ENCODE assay signal across 23 cellular contexts in the genomic region with DNA sequence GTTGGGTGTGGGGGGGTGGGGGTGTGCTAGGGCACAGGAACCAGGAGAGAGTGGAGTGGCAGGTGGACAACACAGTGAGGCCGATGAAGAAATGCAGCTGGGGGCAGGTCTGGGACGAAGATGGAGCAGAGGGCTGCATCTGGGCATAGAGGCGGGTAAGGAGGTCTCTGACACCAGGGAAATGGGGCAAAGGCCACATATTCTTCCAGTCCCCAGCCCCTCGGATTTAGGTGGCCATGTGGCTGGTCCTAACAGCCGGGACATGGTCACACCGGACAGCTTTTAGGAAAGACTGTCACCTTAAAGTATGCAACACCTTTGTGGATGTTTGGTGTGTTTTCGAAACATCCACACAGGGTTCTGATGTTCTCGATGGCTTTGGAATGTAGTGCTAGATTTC. TPM values are rescaled to one million over a fixed set of nuclear protein-coding genes. Genes with fewer than 3 reads are reported as not detected.
"Had no signal": no experiment of that assay in that cellular context is flagged by ENCODE, and none has a peak within 500 bp of the region (broad histone marks: within the 10 kb centered on the region; RNA-seq: fewer than 3 reads in every experiment).

No MANE protein-coding gene starts in this region.

- H3K27ac Mint-ChIP-seq: mesothelial cell of epicardium had no signal

- H3K27me3 ChIP-seq: dorsolateral prefrontal cortex, esophagus muscularis mucosa, left lung had no signal

- H3K27ac ChIP-seq: coronary artery, dorsolateral prefrontal cortex, esophagus muscularis mucosa, foreskin keratinocyte, gastroesophageal sphincter, heart right ventricle, left lung, lower lobe of right lung had no signal

- H3K9me3 ChIP-seq: esophagus muscularis mucosa, gastroesophageal sphincter, heart right ventricle, left lung, lower lobe of right lung had no signal

- H3K4me3 Mint-ChIP-seq: mesothelial cell of epicardium had no signal

- DNase-seq: dermis blood vessel endothelial cell; dorsolateral prefrontal cortex; effector CD4-positive, alpha-beta T cell; effector memory CD4-positive, alpha-beta T cell; foreskin keratinocyte; heart right ventricle; hippocampal formation; left cardiac atrium; left lung; left ventricle myocardium superior; lower lobe of right lung; mesenchymal stem cell had no signal

- H3K4me3 ChIP-seq: coronary artery, dorsolateral prefrontal cortex, esophagus muscularis mucosa, gastroesophageal sphincter, heart right ventricle, left lung, lower lobe of right lung had no signal

- H3K36me3 ChIP-seq: left lung, lower lobe of right lung had no signal

- H3K4me1 ChIP-seq: foreskin keratinocyte, gastroesophageal sphincter, lower lobe of right lung had no signal

- ATAC-seq: foreskin keratinocyte, gastroesophageal sphincter, heart right ventricle, left cardiac atrium, left lung, left ventricle myocardium superior, lower lobe of right lung had no signal

RNA-seq across cellular contexts. Expression of gene PARVG, which starts 5.0 kb away (rescaled TPM):
- total RNA-seq: epithelial cell of proximal tubule, fibroblast of lung, fibroblast of villous mesenchyme, foreskin keratinocyte, kidney epithelial cell, lung microvascular endothelial cell had no signal
- polyA plus RNA-seq: endothelial cell of umbilical vein, fibroblast of lung, foreskin keratinocyte, keratinocyte had no signal
